In the genomic region with DNA sequence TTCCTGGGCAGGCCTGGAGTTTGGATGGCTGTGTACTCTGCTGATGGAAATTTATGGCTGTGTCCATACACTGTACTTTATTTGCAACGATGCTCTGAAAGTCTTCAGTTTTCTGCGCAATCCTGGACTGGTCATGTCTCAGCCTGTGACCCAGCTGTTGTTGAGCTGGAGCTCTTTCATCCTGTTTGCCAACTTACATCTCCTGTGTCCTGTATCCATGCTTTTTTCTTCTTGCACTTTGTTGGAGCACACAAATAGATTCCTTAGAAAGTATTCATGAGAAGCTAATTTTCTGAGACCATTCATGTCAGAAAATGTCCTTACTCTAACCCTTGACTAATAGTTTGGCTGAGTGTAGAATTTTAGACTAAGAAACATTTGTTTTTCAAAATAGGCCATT, we compare ENCODE assay signal across 15 cellular contexts.
"Had no signal": no experiment of that assay in that cellular context is flagged by ENCODE, and none has a peak within 500 bp of the region (broad histone marks: within the 10 kb centered on the region; RNA-seq: fewer than 3 reads in every experiment).

No MANE protein-coding gene starts in this region.

- H3K4me1 ChIP-seq: lower lobe of right lung, uterus had no signal

- H3K27me3 ChIP-seq: esophagus squamous epithelium, tibial nerve, uterus had no signal

- ATAC-seq: activated CD8-positive, alpha-beta memory T cell treated with anti-CD3 and anti-CD28 coated beads, Interleukin-2, amount 10 ng/mL, durations not matched to agents 7 days and 5 days; natural killer cell treated with Interleukin-12 subunit alpha and Interleukin-12 subunit beta and Interleukin-15 and Interleukin-18, amount 100 ng/mL, for 72 hours had no signal

- H3K36me3 ChIP-seq: esophagus squamous epithelium, lower lobe of right lung, tibial nerve, uterus had no signal

- H3K9me3 ChIP-seq: esophagus squamous epithelium, lower lobe of right lung, tibial nerve, uterus had no signal

- H3K4me3 ChIP-seq: esophagus squamous epithelium, lower lobe of right lung, tibial nerve, uterus had no signal

- H3K27ac ChIP-seq: esophagus squamous epithelium, lower lobe of right lung, uterus had no signal

- DNase-seq: activated B cell treated with CpG ODN at 0.5 μM for 24 hours; activated CD4-positive, alpha-beta memory T cell treated with anti-CD3 and anti-CD28 coated beads, Interleukin-2, amount 10 ng/mL, durations not matched to agents 7 days and 5 days; activated CD4-positive, alpha-beta T cell treated with anti-CD3 and anti-CD28 coated beads for 4 hours; activated CD8-positive, alpha-beta memory T cell treated with anti-CD3 and anti-CD28 coated beads, Interleukin-2, amount 10 ng/mL, durations not matched to agents 7 days and 5 days; activated naive CD8-positive, alpha-beta T cell treated with anti-CD3 and anti-CD28 coated beads for 36 hours; amniotic stem cell; dermis blood vessel endothelial cell; effector memory CD4-positive, alpha-beta T cell; esophagus squamous epithelium; lower lobe of right lung; nucleus accumbens; SW 1271; uterus had no signal
